ENCODE assay signal across 8 cellular contexts in the genomic region with DNA sequence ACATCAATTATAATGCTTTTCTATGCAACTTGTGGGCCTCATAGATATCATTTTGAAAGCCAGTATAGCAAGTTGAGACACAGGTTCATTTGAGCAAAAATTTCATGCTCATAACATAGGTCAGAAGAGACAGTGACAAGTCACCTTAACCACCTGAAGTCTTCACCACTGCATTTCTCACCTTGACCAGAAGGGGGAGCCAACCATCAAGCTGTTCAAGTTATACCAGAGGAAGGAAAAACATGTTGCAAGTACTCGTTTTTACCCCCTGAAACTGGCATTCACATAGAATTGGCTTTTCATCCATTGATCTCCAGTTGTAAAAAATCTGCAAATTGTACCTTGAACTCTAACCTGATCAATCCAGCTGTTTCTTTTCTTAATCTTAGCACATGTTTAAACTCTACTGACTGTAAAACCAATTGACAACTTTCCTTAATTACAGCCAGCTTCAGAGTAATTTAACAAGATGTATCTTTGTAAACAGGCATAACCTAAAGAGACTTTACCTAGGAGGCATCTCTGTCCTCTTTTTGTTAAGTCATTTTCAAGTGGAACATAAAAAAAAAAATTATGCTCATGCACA. TPM values are rescaled to one million over a fixed set of nuclear protein-coding genes. Genes with fewer than 3 reads are reported as not detected.
DNase-seq lines count a peak whose midpoint lies in the region; ATAC-seq and TF ChIP-seq lines count a peak whose summit lies in the region.

No MANE protein-coding gene starts in this region.

- POLR2A ChIA-PET in WTC11 (lab: Charles Lee), result interaction anchor here (0.5 kb wide), 1 partner anchor 566 kb away, joined by 4 read pairs; no protein-coding TSS in a partner anchor

- H3K4me3 Mint-ChIP-seq in WTC11, result no peak overlapping the region

- ATAC-seq in HG02852 (IDR thresholded peaks at IDR 0.05; ENCODE audit: unreplicated experiment) (peak; percentile 72), WTC11 (peak; percentile 74), left lobe of liver (peak; percentile 95)

- H3K4me1 Mint-ChIP-seq in WTC11, result peaks cover 8% of the 10 kb centered on the region; the same call in 1 of the 2 replicates

- TF ChIP-seq CTCF in WTC11 (IDR thresholded peaks at IDR 0.05), result peak; percentile 94
- peak; percentile 94 for TF ChIP-seq CTCF in cardiac fibroblast (IDR thresholded peaks at IDR 0.05; ENCODE audit: low read depth, low read length)

- H3K27me3 Mint-ChIP-seq in WTC11 (ENCODE audit: low read depth), result no peaks in the 10 kb centered on the region

- H3K9me3 Mint-ChIP-seq in WTC11, result no peaks in the 10 kb centered on the region

- H3K4me3 ChIP-seq in cardiac fibroblast (replicated peaks in 1 of 2; ENCODE audit: low read depth in 2 of 2, low read length in 2 of 2), result no peak overlapping the region

- H3K27ac Mint-ChIP-seq in WTC11, result no peak overlapping the region

- DNase-seq in NCI-H446 (lab: John Stamatoyannopoulos, UW) (peak; percentile 35 to 55), NCI-H446 treated with DMSO at 0.1 percent for 48 hours (lab: John Stamatoyannopoulos, UW) (no peak), NCI-H2107 treated with DMSO at 0.1 percent for 48 hours (lab: John Stamatoyannopoulos, UW; ENCODE audit: unreplicated experiment) (peak; percentile 66), WTC11 (ENCODE audit: low spot score) (peak; percentile 90), cardiac fibroblast (ENCODE audit: low read depth in 2 of 2) (peak; percentile 81 to 87), left lobe of liver (ENCODE audit: low spot score) (peak; percentile 72)
- DNase-seq in stimulated activated CD4-positive, alpha-beta T cell treated with anti-CD3 and anti-CD28 coated beads, TNF-alpha, amount 100 ng/mL, for 1 hour (ENCODE audit: low read depth in 3 of 3, low spot score in 1 of 3), result peak; percentile 53 to 67 (median 57)

- no peaks in the 10 kb centered on the region for H3K36me3 Mint-ChIP-seq in WTC11

- CTCF ChIA-PET in WTC11 (lab: Charles Lee), result interaction anchor here (0.5 to 2.2 kb wide), 27 partner anchors 9 to 304 kb away, joined by 3 to 17 read pairs (median 3); no protein-coding TSS in a partner anchor

TF ChIP-seq in WTC11, 78 proteins besides CTCF, POLR2A, EP300 and RAD21:
- no peak for TF ChIP-seq OVOL2 (CRISPR knock-in tag; IDR thresholded peaks at IDR 0.05; ENCODE audit: borderline replicate concordance)
- TF ChIP-seq ELF4 (CRISPR knock-in tag; IDR thresholded peaks at IDR 0.05; ENCODE audit: low read depth), result no peak
- TF ChIP-seq ZNF121 (CRISPR knock-in tag; IDR thresholded peaks at IDR 0.05), result no peak
- TF ChIP-seq, protein P1, sequence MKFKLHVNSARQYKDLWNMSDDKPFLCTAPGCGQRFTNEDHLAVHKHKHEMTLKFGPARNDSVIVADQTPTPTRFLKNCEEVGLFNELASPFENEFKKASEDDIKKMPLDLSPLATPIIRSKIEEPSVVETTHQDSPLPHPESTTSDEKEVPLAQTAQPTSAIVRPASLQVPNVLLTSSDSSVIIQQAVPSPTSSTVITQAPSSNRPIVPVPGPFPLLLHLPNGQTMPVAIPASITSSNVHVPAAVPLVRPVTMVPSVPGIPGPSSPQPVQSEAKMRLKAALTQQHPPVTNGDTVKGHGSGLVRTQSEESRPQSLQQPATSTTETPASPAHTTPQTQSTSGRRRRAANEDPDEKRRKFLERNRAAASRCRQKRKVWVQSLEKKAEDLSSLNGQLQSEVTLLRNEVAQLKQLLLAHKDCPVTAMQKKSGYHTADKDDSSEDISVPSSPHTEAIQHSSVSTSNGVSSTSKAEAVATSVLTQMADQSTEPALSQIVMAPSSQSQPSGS (CRISPR knock-in tag; IDR thresholded peaks at IDR 0.05; ENCODE audit: borderline replicate concordance, low read depth), result no peak
- TF ChIP-seq, protein P2, sequence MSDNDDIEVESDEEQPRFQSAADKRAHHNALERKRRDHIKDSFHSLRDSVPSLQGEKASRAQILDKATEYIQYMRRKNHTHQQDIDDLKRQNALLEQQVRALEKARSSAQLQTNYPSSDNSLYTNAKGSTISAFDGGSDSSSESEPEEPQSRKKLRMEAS (CRISPR knock-in tag; IDR thresholded peaks at IDR 0.05), result no peak
- TF ChIP-seq SMAD3 (CRISPR knock-in tag; IDR thresholded peaks at IDR 0.05; ENCODE audit: borderline replicate concordance), result no peak
- TF ChIP-seq, protein P3, sequence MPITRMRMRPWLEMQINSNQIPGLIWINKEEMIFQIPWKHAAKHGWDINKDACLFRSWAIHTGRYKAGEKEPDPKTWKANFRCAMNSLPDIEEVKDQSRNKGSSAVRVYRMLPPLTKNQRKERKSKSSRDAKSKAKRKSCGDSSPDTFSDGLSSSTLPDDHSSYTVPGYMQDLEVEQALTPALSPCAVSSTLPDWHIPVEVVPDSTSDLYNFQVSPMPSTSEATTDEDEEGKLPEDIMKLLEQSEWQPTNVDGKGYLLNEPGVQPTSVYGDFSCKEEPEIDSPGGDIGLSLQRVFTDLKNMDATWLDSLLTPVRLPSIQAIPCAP (CRISPR knock-in tag; IDR thresholded peaks at IDR 0.05), result no peak
- TF ChIP-seq, protein P4, sequence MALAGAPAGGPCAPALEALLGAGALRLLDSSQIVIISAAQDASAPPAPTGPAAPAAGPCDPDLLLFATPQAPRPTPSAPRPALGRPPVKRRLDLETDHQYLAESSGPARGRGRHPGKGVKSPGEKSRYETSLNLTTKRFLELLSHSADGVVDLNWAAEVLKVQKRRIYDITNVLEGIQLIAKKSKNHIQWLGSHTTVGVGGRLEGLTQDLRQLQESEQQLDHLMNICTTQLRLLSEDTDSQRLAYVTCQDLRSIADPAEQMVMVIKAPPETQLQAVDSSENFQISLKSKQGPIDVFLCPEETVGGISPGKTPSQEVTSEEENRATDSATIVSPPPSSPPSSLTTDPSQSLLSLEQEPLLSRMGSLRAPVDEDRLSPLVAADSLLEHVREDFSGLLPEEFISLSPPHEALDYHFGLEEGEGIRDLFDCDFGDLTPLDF (CRISPR knock-in tag; IDR thresholded peaks at IDR 0.05), result no peak
- no peak for TF ChIP-seq ZNF232 (CRISPR knock-in tag; IDR thresholded peaks at IDR 0.05)
- no peak for TF ChIP-seq ZNF317 (CRISPR knock-in tag; IDR thresholded peaks at IDR 0.05; ENCODE audit: borderline replicate concordance, low read depth)
- TF ChIP-seq, protein P5, sequence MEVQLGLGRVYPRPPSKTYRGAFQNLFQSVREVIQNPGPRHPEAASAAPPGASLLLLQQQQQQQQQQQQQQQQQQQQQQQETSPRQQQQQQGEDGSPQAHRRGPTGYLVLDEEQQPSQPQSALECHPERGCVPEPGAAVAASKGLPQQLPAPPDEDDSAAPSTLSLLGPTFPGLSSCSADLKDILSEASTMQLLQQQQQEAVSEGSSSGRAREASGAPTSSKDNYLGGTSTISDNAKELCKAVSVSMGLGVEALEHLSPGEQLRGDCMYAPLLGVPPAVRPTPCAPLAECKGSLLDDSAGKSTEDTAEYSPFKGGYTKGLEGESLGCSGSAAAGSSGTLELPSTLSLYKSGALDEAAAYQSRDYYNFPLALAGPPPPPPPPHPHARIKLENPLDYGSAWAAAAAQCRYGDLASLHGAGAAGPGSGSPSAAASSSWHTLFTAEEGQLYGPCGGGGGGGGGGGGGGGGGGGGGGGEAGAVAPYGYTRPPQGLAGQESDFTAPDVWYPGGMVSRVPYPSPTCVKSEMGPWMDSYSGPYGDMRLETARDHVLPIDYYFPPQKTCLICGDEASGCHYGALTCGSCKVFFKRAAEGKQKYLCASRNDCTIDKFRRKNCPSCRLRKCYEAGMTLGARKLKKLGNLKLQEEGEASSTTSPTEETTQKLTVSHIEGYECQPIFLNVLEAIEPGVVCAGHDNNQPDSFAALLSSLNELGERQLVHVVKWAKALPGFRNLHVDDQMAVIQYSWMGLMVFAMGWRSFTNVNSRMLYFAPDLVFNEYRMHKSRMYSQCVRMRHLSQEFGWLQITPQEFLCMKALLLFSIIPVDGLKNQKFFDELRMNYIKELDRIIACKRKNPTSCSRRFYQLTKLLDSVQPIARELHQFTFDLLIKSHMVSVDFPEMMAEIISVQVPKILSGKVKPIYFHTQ (CRISPR knock-in tag; IDR thresholded peaks at IDR 0.05), result no peak

RNA-seq across cellular contexts. Expression of a gene that starts 1.4 kb away (rescaled TPM):
- total RNA-seq in WTC11 (2021) (not detected in 3 replicates), left lobe of liver (not detected)

RNA-seq across cellular contexts. Expression of a gene that starts 36.2 kb away (rescaled TPM):
- total RNA-seq in WTC11 (2021) (28.4 to 30.8 TPM (median 29.9 TPM) in 3 replicates), left lobe of liver (31.6 TPM)

RNA-seq across cellular contexts. Expression of a gene that starts 40.8 kb away (rescaled TPM):
- total RNA-seq in WTC11 (2021) (69.6 to 75.9 TPM (median 75.0 TPM) in 3 replicates), left lobe of liver (20.0 TPM)
